In the genomic region with DNA sequence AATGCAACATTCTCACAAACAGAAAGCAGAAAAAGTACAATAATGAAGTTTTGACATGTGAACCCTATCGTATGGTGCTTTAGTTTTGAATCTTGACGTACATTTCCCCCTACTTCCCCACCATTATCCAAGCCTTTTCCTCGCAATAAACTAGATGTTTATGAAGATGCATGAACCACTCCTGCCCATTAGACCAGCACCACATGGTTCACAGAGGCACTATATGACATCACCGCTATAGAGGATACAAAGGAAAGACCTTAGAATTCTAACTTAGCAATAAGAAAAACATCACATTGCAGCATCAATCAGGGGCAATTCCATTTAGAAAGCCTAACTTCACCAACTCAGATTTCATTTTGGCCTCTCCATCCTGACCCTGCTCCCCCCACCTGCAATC, we compare ENCODE assay signal across 1 cellular context.
TF ChIP-seq lines count a peak whose summit lies in the region.

No MANE protein-coding gene starts in this region.

TF ChIP-seq in HepG2, 621 proteins besides CTCF, POLR2A, EP300 and RAD21 (continued from another document):
- TF ChIP-seq, protein P1, sequence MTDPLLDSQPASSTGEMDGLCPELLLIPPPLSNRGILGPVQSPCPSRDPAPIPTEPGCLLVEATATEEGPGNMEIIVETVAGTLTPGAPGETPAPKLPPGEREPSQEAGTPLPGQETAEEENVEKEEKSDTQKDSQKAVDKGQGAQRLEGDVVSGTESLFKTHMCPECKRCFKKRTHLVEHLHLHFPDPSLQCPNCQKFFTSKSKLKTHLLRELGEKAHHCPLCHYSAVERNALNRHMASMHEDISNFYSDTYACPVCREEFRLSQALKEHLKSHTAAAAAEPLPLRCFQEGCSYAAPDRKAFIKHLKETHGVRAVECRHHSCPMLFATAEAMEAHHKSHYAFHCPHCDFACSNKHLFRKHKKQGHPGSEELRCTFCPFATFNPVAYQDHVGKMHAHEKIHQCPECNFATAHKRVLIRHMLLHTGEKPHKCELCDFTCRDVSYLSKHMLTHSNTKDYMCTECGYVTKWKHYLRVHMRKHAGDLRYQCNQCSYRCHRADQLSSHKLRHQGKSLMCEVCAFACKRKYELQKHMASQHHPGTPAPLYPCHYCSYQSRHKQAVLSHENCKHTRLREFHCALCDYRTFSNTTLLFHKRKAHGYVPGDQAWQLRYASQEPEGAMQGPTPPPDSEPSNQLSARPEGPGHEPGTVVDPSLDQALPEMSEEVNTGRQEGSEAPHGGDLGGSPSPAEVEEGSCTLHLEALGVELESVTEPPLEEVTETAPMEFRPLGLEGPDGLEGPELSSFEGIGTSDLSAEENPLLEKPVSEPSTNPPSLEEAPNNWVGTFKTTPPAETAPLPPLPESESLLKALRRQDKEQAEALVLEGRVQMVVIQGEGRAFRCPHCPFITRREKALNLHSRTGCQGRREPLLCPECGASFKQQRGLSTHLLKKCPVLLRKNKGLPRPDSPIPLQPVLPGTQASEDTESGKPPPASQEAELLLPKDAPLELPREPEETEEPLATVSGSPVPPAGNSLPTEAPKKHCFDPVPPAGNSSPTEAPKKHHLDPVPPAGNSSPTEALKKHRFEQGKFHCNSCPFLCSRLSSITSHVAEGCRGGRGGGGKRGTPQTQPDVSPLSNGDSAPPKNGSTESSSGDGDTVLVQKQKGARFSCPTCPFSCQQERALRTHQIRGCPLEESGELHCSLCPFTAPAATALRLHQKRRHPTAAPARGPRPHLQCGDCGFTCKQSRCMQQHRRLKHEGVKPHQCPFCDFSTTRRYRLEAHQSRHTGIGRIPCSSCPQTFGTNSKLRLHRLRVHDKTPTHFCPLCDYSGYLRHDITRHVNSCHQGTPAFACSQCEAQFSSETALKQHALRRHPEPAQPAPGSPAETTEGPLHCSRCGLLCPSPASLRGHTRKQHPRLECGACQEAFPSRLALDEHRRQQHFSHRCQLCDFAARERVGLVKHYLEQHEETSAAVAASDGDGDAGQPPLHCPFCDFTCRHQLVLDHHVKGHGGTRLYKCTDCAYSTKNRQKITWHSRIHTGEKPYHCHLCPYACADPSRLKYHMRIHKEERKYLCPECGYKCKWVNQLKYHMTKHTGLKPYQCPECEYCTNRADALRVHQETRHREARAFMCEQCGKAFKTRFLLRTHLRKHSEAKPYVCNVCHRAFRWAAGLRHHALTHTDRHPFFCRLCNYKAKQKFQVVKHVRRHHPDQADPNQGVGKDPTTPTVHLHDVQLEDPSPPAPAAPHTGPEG (CRISPR knock-in tag; IDR thresholded peaks at IDR 0.05): no peak
- no peak for TF ChIP-seq SIX4 (CRISPR knock-in tag; IDR thresholded peaks at IDR 0.05)
- no peak for TF ChIP-seq ZZZ3 (CRISPR knock-in tag; IDR thresholded peaks at IDR 0.05; ENCODE audit: borderline replicate concordance)
